8 cellular contexts compared by ENCODE assay signal in genomic region chr5:59188415-59189225, GRCh38.
DNase-seq lines count a peak whose midpoint lies in the region; ATAC-seq and TF ChIP-seq lines count a peak whose summit lies in the region.

No MANE protein-coding gene starts in this region.

- no peaks in the 10 kb centered on the region for H3K36me3 Mint-ChIP-seq in activated B cell treated with CpG ODN at 0.5 μM for 24 hours (ENCODE audit: low read depth)

- ATAC-seq in HG02870 (IDR thresholded peaks at IDR 0.05; ENCODE audit: unreplicated experiment) (peak; percentile 57), activated B cell treated with CpG ODN at 0.5 μM for 24 hours (ENCODE audit: low read depth) (peak; percentile 54), GM21825 (IDR thresholded peaks at IDR 0.05; ENCODE audit: unreplicated experiment) (no peak)

- peaks cover 3% of the 10 kb centered on the region for H3K27me3 Mint-ChIP-seq in activated B cell treated with CpG ODN at 0.5 μM for 24 hours

- H3K9me3 Mint-ChIP-seq in activated B cell treated with CpG ODN at 0.5 μM for 24 hours, result no peaks in the 10 kb centered on the region

- peak; percentile 54; the same call in 1 of the 2 replicates for TF ChIP-seq CTCF in GM12874 (IDR thresholded peaks at IDR 0.05; ENCODE audit: insufficient read depth, low read depth, low read length)
- TF ChIP-seq CTCF in activated B cell treated with CpG ODN at 0.5 μM for 24 hours (IDR thresholded peaks at IDR 0.05), result peak; percentile 94
- peak; percentile 54 for TF ChIP-seq CTCF in cardiac fibroblast (IDR thresholded peaks at IDR 0.05; ENCODE audit: low read depth, low read length)

- H3K4me3 ChIP-seq in cardiac fibroblast (replicated peaks in 1 of 2; ENCODE audit: low read depth in 2 of 2, low read length in 2 of 2), result peak overlapping the region in 1 of 2 donors; percentile 15

- POLR2A ChIA-PET in activated B cell treated with CpG ODN at 0.5 μM for 24 hours (lab: Charles Lee), result no interaction called here

- DNase-seq in NCI-H2171 (lab: John Stamatoyannopoulos, UW), result peak; percentile 44
- peak; percentile 21 for DNase-seq in activated B cell treated with CpG ODN at 0.5 μM for 24 hours
- peak; percentile 83 to 85 for DNase-seq in cardiac fibroblast (ENCODE audit: low read depth in 2 of 2)
- peak; percentile 74 for DNase-seq in islet precursor cell
- peak; percentile 43 to 58 for DNase-seq in stimulated activated CD4-positive, alpha-beta T cell treated with anti-CD3 and anti-CD28 coated beads, Interleukin-15, amount 100 ng/mL, for 48 hours (ENCODE audit: low read depth in 2 of 2)

- H3K27ac Mint-ChIP-seq in activated B cell treated with CpG ODN at 0.5 μM for 24 hours, result no peak overlapping the region

- CTCF ChIA-PET in activated B cell treated with CpG ODN at 0.5 μM for 24 hours (lab: Charles Lee), result interaction anchor here (0.7 to 4.9 kb wide), 24 partner anchors 8 to 1780 kb away, joined by 3 to 75 read pairs (median 4); no protein-coding TSS in a partner anchor

- H3K4me1 Mint-ChIP-seq in activated B cell treated with CpG ODN at 0.5 μM for 24 hours, result peaks cover 6% of the 10 kb centered on the region

- intact Hi-C loops in activated B cell treated with CpG ODN at 0.5 μM for 24 hours (cut with micrococcal nuclease), result loop anchor here (1.0 to 10.0 kb wide), 7 partner anchors 179 to 1476 kb away; no protein-coding TSS in a partner anchor

- H3K4me3 Mint-ChIP-seq in activated B cell treated with CpG ODN at 0.5 μM for 24 hours, result peak overlapping the region; percentile 48

Comparison
In these comparisons a context has a peak if more than half of its experiments do, and no peak if none do; other contexts are left out.
1. DNase-seq: peak in every context shown above with its lines; median percentile 84 in cardiac fibroblast; 74 in islet precursor cell; 50 in stimulated activated CD4-positive, alpha-beta T cell treated with anti-CD3 and anti-CD28 coated beads, Interleukin-15, amount 100 ng/mL, for 48 hours; 44 in NCI-H2171; 21 in activated B cell treated with CpG ODN at 0.5 μM for 24 hours.